ENCODE assay signal across 9 cellular contexts in the genomic region with DNA sequence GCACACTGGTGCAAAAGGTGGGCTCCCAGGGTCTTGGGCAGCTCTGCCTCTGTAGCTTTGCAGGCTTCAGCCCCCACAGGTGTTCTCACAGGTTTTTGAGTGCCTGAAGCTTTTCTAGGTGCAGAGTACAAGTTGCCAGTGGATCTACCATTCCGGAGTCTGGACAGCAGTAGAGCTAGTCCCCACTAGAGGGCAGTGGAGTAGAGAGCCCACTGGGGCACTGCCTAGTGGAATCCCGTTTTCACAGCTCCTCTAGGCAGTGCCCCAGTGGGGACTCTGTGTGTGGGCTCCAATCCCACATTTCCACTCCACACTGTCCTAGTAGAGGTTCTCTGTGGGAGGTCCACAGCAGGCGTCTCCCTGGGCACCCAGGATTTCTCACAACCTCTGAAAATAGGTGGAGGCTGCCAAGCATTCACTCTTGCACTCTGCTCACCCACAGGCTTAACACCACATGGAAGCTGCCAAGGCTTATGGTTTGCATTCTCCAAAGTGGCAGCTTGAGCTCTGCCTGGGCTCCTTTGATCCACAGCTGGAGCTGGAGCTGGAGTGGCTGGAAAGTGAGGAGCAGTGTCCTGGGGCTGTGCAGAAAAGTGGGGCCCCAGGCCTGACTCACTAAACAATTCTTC.
A peak's percentile ranks its signal among the peaks of the same experiment; 100 is the strongest.
DNase-seq lines count a peak whose midpoint lies in the region; ATAC-seq, FAIRE-seq and TF ChIP-seq lines count a peak whose summit lies in the region.
"Had no signal": no experiment of that assay in that cellular context is flagged by ENCODE, and none has a peak within 500 bp of the region (broad histone marks: within the 10 kb centered on the region; RNA-seq: fewer than 3 reads in every experiment).

No MANE protein-coding gene starts in this region.

- CTCF ChIA-PET in A549 (lab: Yijun Ruan, JAX) = interaction anchor here (0.6 to 4.8 kb wide), 21 partner anchors 8 to 674 kb away, joined by 3 to 39 read pairs (median 4); no protein-coding TSS in a partner anchor

- no peak overlapping the region for H3K4me2 ChIP-seq in A549

- H3K4me3 ChIP-seq in A549 (no peak overlapping the region), suprapubic skin (no peak overlapping the region)

- peak; percentile 40 to 59; a peak in 4 of 5 replicates for TF ChIP-seq RAD21 in A549 (conservative IDR thresholded peaks at IDR 0.05 in 1 of 2, IDR thresholded peaks at IDR 0.05 in 1 of 2)

- no peaks in the 10 kb centered on the region for H3K4me1 ChIP-seq in A549
- no peaks in the 10 kb centered on the region for H3K4me1 ChIP-seq in suprapubic skin

- no peak overlapping the region for H3K27ac ChIP-seq in A549
- H3K27ac ChIP-seq in suprapubic skin = no peak overlapping the region
- H3K27ac ChIP-seq: epithelial cell of prostate had no signal

- peak; percentile 80 to 99 for ATAC-seq in A549
- peak; percentile 92 for ATAC-seq in HG02885 (IDR thresholded peaks at IDR 0.05; ENCODE audit: poor library complexity, unreplicated experiment)
- ATAC-seq in HG02840 (IDR thresholded peaks at IDR 0.05; ENCODE audit: low FRiP score, unreplicated experiment) = no peak

- FAIRE-seq in A549 (lab: Jason Lieb, UNC) = no peak

- DNase-seq in A549 (ENCODE audit: low read depth in 1 of 2, low spot score in 1 of 2) (peak; percentile 53 to 55), ELF-1 (ENCODE audit: low read depth, low spot score) (peak; percentile 29), fibroblast of peridontal ligament (ENCODE audit: extremely low read depth) (peak; percentile 0), NCI-H2107 (lab: John Stamatoyannopoulos, UW) (no peak), suprapubic skin (ENCODE audit: low spot score in 2 of 2) (no peak)

- H3K27me3 ChIP-seq in suprapubic skin = no peaks in the 10 kb centered on the region

- TF ChIP-seq POLR2A in A549 (IDR thresholded peaks at IDR 0.05; ENCODE audit: low read length) = no peak
- no peak for TF ChIP-seq POLR2A in suprapubic skin (IDR thresholded peaks at IDR 0.05)

- POLR2A ChIA-PET in A549 (lab: Yijun Ruan, JAX) = no interaction called here

- no peak for TF ChIP-seq EP300 in A549 (IDR thresholded peaks at IDR 0.05)
- TF ChIP-seq EP300 in suprapubic skin (IDR thresholded peaks at IDR 0.05) = no peak

- H3K36me3 ChIP-seq in suprapubic skin = no peaks in the 10 kb centered on the region

- peak; percentile 55 for TF ChIP-seq CTCF in A549 (IDR thresholded peaks at IDR 0.05)
- TF ChIP-seq CTCF in suprapubic skin (IDR thresholded peaks at IDR 0.05) = no peak

- H3K9me3 ChIP-seq in A549 (no peaks in the 10 kb centered on the region), suprapubic skin (no peaks in the 10 kb centered on the region)

- 5% methylated on average over 3 of the region's 3 CpGs for WGBS in A549 (ENCODE audit: missing lambda C conversion rate)
- 0% methylated on average over 2 of the region's 3 CpGs for WGBS in suprapubic skin

TF ChIP-seq in A549, 52 proteins besides CTCF, POLR2A, EP300 and RAD21:
- no peak for TF ChIP-seq CBX8 (IDR thresholded peaks at IDR 0.05)
- TF ChIP-seq, protein P1, sequence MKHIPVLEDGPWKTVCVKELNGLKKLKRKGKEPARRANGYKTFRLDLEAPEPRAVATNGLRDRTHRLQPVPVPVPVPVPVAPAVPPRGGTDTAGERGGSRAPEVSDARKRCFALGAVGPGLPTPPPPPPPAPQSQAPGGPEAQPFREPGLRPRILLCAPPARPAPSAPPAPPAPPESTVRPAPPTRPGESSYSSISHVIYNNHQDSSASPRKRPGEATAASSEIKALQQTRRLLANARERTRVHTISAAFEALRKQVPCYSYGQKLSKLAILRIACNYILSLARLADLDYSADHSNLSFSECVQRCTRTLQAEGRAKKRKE (CRISPR knock-in tag; IDR thresholded peaks at IDR 0.05; ENCODE audit: low read depth) = no peak
- no peak for TF ChIP-seq NR3C1 (IDR thresholded peaks at IDR 0.05)
- TF ChIP-seq CEBPB (IDR thresholded peaks at IDR 0.05) = no peak
- TF ChIP-seq ZSCAN20 (CRISPR knock-in tag; IDR thresholded peaks at IDR 0.05) = no peak
TF ChIP-seq in A549: peak in this region for 0.

TF ChIP-seq in PFSK-1, 5 proteins besides CTCF, POLR2A, EP300 and RAD21:
- TF ChIP-seq FOXP2 (optimal IDR thresholded peaks at IDR 0.05; ENCODE audit: borderline replicate concordance, extremely low read depth, extremely low read length, insufficient read depth) (no peak), SIN3A (IDR thresholded peaks at IDR 0.05; ENCODE audit: borderline replicate concordance, insufficient read depth, low read length) (no peak)
- TF ChIP-seq, protein P2, sequence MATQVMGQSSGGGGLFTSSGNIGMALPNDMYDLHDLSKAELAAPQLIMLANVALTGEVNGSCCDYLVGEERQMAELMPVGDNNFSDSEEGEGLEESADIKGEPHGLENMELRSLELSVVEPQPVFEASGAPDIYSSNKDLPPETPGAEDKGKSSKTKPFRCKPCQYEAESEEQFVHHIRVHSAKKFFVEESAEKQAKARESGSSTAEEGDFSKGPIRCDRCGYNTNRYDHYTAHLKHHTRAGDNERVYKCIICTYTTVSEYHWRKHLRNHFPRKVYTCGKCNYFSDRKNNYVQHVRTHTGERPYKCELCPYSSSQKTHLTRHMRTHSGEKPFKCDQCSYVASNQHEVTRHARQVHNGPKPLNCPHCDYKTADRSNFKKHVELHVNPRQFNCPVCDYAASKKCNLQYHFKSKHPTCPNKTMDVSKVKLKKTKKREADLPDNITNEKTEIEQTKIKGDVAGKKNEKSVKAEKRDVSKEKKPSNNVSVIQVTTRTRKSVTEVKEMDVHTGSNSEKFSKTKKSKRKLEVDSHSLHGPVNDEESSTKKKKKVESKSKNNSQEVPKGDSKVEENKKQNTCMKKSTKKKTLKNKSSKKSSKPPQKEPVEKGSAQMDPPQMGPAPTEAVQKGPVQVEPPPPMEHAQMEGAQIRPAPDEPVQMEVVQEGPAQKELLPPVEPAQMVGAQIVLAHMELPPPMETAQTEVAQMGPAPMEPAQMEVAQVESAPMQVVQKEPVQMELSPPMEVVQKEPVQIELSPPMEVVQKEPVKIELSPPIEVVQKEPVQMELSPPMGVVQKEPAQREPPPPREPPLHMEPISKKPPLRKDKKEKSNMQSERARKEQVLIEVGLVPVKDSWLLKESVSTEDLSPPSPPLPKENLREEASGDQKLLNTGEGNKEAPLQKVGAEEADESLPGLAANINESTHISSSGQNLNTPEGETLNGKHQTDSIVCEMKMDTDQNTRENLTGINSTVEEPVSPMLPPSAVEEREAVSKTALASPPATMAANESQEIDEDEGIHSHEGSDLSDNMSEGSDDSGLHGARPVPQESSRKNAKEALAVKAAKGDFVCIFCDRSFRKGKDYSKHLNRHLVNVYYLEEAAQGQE (IDR thresholded peaks at IDR 0.05; ENCODE audit: insufficient read depth in 1 of 2, low read depth in 2 of 2, low read length in 2 of 2) = peak; percentile 20 to 72; a peak in 2 of 4 replicates

Comparison
In these comparisons a context has a peak if more than half of its experiments do, and no peak if none do; other contexts are left out.
1. DNase-seq: peak in A549 (2 of 2), ELF-1 (single experiment) and fibroblast of peridontal ligament (single experiment); none in NCI-H2107 (single experiment) and suprapubic skin (0 of 2).